In genomic region chr17:60090412-60090811, GRCh38 we compare ENCODE assay signal across 2 cellular contexts.
TF ChIP-seq lines count a peak whose summit lies in the region.

No MANE protein-coding gene starts in this region.

TF ChIP-seq in K562, 482 proteins besides CTCF, POLR2A, EP300 and RAD21:
- TF ChIP-seq ZFP36 (IDR thresholded peaks at IDR 0.05; ENCODE audit: low read depth, low read length, partially characterized antibody) (peak; percentile 16), HES1 (IDR thresholded peaks at IDR 0.05; ENCODE audit: low read depth) (no peak), ZNF146 (CRISPR knock-in tag; IDR thresholded peaks at IDR 0.05; ENCODE audit: unreplicated experiment) (no peak), SMC3 (conservative IDR thresholded peaks at IDR 0.05; ENCODE audit: insufficient read depth, low read depth, low read length) (no peak), SLC30A9 (CRISPR knock-in tag; IDR thresholded peaks at IDR 0.05) (no peak), BCOR (IDR thresholded peaks at IDR 0.05) (peak; percentile 79), ASH1L (IDR thresholded peaks at IDR 0.05; ENCODE audit: borderline replicate concordance, low read depth, partially characterized antibody) (no peak), ZBTB11 (CRISPR knock-in tag; IDR thresholded peaks at IDR 0.05) (peak in 1 of 3 experiments; percentile 66; a peak in 2 of 6 replicates), THRB (CRISPR knock-in tag; conservative IDR thresholded peaks at IDR 0.05) (no peak), SIRT6 (IDR thresholded peaks at IDR 0.05; ENCODE audit: low read depth, low read length) (no peak), RBM25 (IDR thresholded peaks at IDR 0.05; ENCODE audit: low read depth, low read length, severe bottlenecking) (peak; percentile 82)

TF ChIP-seq in HEK293T, 16 proteins besides CTCF, POLR2A, EP300 and RAD21:
- TF ChIP-seq CTBP1 (IDR thresholded peaks at IDR 0.05; ENCODE audit: borderline replicate concordance) (no peak), PKNOX1 (IDR thresholded peaks at IDR 0.05) (no peak), NFRKB (IDR thresholded peaks at IDR 0.05) (no peak), L3MBTL2 (conservative IDR thresholded peaks at IDR 0.05) (no peak), HDGF (IDR thresholded peaks at IDR 0.05; ENCODE audit: borderline replicate concordance) (no peak), TARDBP (IDR thresholded peaks at IDR 0.05) (no peak), FOXA1 (IDR thresholded peaks at IDR 0.05) (no peak), FOXK2 (IDR thresholded peaks at IDR 0.05) (no peak), ELF4 (IDR thresholded peaks at IDR 0.05) (no peak), FOXM1 (IDR thresholded peaks at IDR 0.05; ENCODE audit: borderline replicate concordance) (no peak), LEF1 (IDR thresholded peaks at IDR 0.05; ENCODE audit: borderline replicate concordance) (no peak), BHLHE40 (IDR thresholded peaks at IDR 0.05; ENCODE audit: borderline replicate concordance) (no peak), ZNF384 (IDR thresholded peaks at IDR 0.05) (no peak), ARNT (IDR thresholded peaks at IDR 0.05) (no peak)
